15 cellular contexts compared by ENCODE assay signal in the genomic region with DNA sequence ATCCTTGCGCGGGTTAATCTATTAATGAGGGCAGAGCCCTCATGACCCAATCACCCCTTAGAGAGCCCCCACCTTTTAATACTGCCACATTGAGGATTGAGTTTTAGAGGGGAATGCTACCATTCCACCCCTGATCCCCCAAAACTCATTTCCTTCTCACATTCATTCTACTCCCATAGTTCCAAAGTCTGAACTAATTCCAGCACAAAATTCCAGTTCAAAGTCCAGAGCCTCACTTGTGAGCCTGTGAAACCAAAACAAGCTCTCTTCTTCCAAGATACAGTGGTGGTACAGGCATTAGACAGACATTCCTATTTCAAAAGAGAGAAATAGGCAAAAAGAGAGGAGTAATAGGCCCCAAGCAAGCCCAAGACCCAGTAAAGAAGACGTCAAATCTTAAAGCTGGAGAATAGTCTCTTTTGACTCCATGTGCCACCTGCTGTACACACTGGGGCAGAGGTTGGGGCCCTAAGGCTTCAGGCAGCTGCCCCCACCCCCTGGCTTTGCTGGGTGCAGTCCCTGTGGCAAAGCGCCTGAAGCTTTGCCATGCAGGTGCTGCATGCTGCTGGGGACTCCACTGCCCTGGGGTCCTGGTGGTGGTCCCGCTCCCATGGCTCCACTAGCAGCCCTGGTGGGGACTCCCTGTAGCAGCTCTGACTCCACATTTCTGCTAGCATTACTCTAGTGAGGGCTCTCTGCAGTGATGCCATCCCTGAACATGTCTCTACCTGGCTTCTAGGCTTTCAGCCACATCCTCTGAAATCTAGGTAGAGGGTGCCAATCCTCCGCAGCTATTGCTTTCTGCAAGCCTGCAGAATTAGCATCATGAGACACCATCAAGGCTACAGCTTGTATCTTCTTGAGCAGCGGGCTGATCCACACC. TPM values are rescaled to one million over a fixed set of nuclear protein-coding genes. Genes with fewer than 3 reads are reported as not detected.
DNase-seq lines count a peak whose midpoint lies in the region; ATAC-seq and TF ChIP-seq lines count a peak whose summit lies in the region.
"Had no signal": no experiment of that assay in that cellular context is flagged by ENCODE, and none has a peak within 500 bp of the region (broad histone marks: within the 10 kb centered on the region; RNA-seq: fewer than 3 reads in every experiment).

No MANE protein-coding gene starts in this region.

- no peaks in the 10 kb centered on the region for H3K79me2 ChIP-seq in PC-3 (ENCODE audit: low read length)

- H3K36me3 ChIP-seq in PC-3 (ENCODE audit: low read depth, low read length) (no peaks in the 10 kb centered on the region), spleen (no peaks in the 10 kb centered on the region)
- H3K36me3 ChIP-seq: esophagus squamous epithelium had no signal

- no peak overlapping the region for H3K9ac ChIP-seq in PC-3 (ENCODE audit: low read length)

- TF ChIP-seq POLR2A in spleen (IDR thresholded peaks at IDR 0.05): no peak

- H3K27ac ChIP-seq in PC-3 (ENCODE audit: low read length) (no peak overlapping the region), spleen (no peak overlapping the region)
- H3K27ac ChIP-seq: esophagus squamous epithelium had no signal

- no peak overlapping the region for H3K4me3 Mint-ChIP-seq in activated CD4-positive, alpha-beta T cell treated with anti-CD3 and anti-CD28 coated beads, Interleukin-2, amount 10 ng/mL, durations not matched to agents 7 days and 5 days
- no peak overlapping the region for H3K4me3 Mint-ChIP-seq in effector memory CD8-positive, alpha-beta T cell
- H3K4me3 Mint-ChIP-seq: GM23338, immature natural killer cell, nephron progenitor cell had no signal

- DNase-seq in activated CD4-positive, alpha-beta T cell treated with anti-CD3 and anti-CD28 coated beads, Interleukin-2, amount 50 U/mL, for 1 hour: peak; percentile 24
- DNase-seq in activated CD4-positive, alpha-beta T cell treated with anti-CD3 and anti-CD28 coated beads, Interleukin-2, amount 10 ng/mL, durations not matched to agents 7 days and 5 days: no peak
- DNase-seq in PC-3 (no peak), spleen (no peak), NCI-H1694 (lab: John Stamatoyannopoulos, UW) (no peak)
- DNase-seq in effector memory CD8-positive, alpha-beta T cell: no peak
- DNase-seq: ACHN, esophagus squamous epithelium, NCI-H524, nephron progenitor cell, SW 1271 had no signal

- WGBS in spleen, 5 donors: 81 to 90% (median 87%) methylated on average over 5 to 7 of the region's 7 CpGs

- no peaks in the 10 kb centered on the region for H4K20me1 ChIP-seq in PC-3 (ENCODE audit: low read length)

- H3K4me2 ChIP-seq in PC-3 (ENCODE audit: low read length): no peak overlapping the region
- H3K4me2 ChIP-seq: GM23338 had no signal

- intact Hi-C loops in PC-3 (cut with micrococcal nuclease): no loop called here
- intact Hi-C loops in spleen (cut with DNase I; ENCODE audit: low total_unique reads): no loop called here

- H2AFZ ChIP-seq in PC-3 (ENCODE audit: low read length): no peak overlapping the region
- H2AFZ ChIP-seq: GM23338 had no signal

- no TSS peak for BruUV-seq in PC-3 (replicated peaks; lab: Mats Ljungman, UMichigan)

- H3K4me3 ChIP-seq in PC-3 (ENCODE audit: low read length) (no peak overlapping the region), spleen (no peak overlapping the region)
- H3K4me3 ChIP-seq: esophagus squamous epithelium, GM23338 had no signal

- H3K36me3 Mint-ChIP-seq in activated CD4-positive, alpha-beta T cell treated with anti-CD3 and anti-CD28 coated beads, Interleukin-2, amount 10 ng/mL, durations not matched to agents 7 days and 5 days (ENCODE audit: low read depth): peaks cover 2% of the 10 kb centered on the region
- no peaks in the 10 kb centered on the region for H3K36me3 Mint-ChIP-seq in effector memory CD8-positive, alpha-beta T cell (ENCODE audit: insufficient read depth)

- H3F3A ChIP-seq in PC-3 (ENCODE audit: low read length, unreplicated experiment): no peaks in the 10 kb centered on the region

- peaks cover 12% of the 10 kb centered on the region for H3K4me1 Mint-ChIP-seq in activated CD4-positive, alpha-beta T cell treated with anti-CD3 and anti-CD28 coated beads, Interleukin-2, amount 10 ng/mL, durations not matched to agents 7 days and 5 days
- no peaks in the 10 kb centered on the region for H3K4me1 Mint-ChIP-seq in effector memory CD8-positive, alpha-beta T cell (ENCODE audit: low read depth in 2 of 2)
- H3K4me1 Mint-ChIP-seq: GM23338, nephron progenitor cell had no signal

- no peaks in the 10 kb centered on the region for H3K9me3 Mint-ChIP-seq in activated CD4-positive, alpha-beta T cell treated with anti-CD3 and anti-CD28 coated beads, Interleukin-2, amount 10 ng/mL, durations not matched to agents 7 days and 5 days
- no peaks in the 10 kb centered on the region for H3K9me3 Mint-ChIP-seq in effector memory CD8-positive, alpha-beta T cell
- H3K9me3 Mint-ChIP-seq: GM23338, immature natural killer cell had no signal

- H3K27ac Mint-ChIP-seq in activated CD4-positive, alpha-beta T cell treated with anti-CD3 and anti-CD28 coated beads, Interleukin-2, amount 10 ng/mL, durations not matched to agents 7 days and 5 days: no peak overlapping the region
- no peak overlapping the region for H3K27ac Mint-ChIP-seq in effector memory CD8-positive, alpha-beta T cell
- H3K27ac Mint-ChIP-seq: GM23338, immature natural killer cell, nephron progenitor cell had no signal

- H3K27me3 ChIP-seq in PC-3 (ENCODE audit: low read length) (no peaks in the 10 kb centered on the region), spleen (replicated peaks in 1 of 7) (no peaks in the 10 kb centered on the region)
- H3K27me3 ChIP-seq: esophagus squamous epithelium had no signal

- H3K27me3 Mint-ChIP-seq in activated CD4-positive, alpha-beta T cell treated with anti-CD3 and anti-CD28 coated beads, Interleukin-2, amount 10 ng/mL, durations not matched to agents 7 days and 5 days: peaks cover 4% of the 10 kb centered on the region
- H3K27me3 Mint-ChIP-seq in effector memory CD8-positive, alpha-beta T cell: no peaks in the 10 kb centered on the region

- no peaks in the 10 kb centered on the region for H3K9me2 ChIP-seq in PC-3 (replicated peaks; ENCODE audit: low read length)

- H3K9me3 ChIP-seq in PC-3 (ENCODE audit: low read length) (no peaks in the 10 kb centered on the region), spleen (no peaks in the 10 kb centered on the region)
- H3K9me3 ChIP-seq: esophagus squamous epithelium had no signal

- H3K4me1 ChIP-seq in PC-3 (ENCODE audit: insufficient read depth, low read length): no peaks in the 10 kb centered on the region
- H3K4me1 ChIP-seq in spleen: no peaks in the 10 kb centered on the region

- TF ChIP-seq CTCF in PC-3 (conservative IDR thresholded peaks at IDR 0.05; ENCODE audit: low read depth, low read length) (peak; percentile 3; the same call in 1 of the 2 replicates), spleen (IDR thresholded peaks at IDR 0.05 in 8 of 11, conservative IDR thresholded peaks at IDR 0.05 in 3 of 11) (peak in 7 of 11 experiments; percentile 9 to 54 (median 25))

- no peak for ATAC-seq in PC-3
- ATAC-seq in effector memory CD8-positive, alpha-beta T cell (replicated peaks): peak; percentile 41
- no peak for ATAC-seq in GM19328 (IDR thresholded peaks at IDR 0.05; ENCODE audit: unreplicated experiment)
- no peak for ATAC-seq in HG03196 (IDR thresholded peaks at IDR 0.05; ENCODE audit: unreplicated experiment)

- POLR2A ChIA-PET in activated CD4-positive, alpha-beta T cell treated with anti-CD3 and anti-CD28 coated beads, Interleukin-2, amount 10 ng/mL, durations not matched to agents 7 days and 5 days (lab: Charles Lee): no interaction called here
- POLR2A ChIA-PET in PC-3 (lab: Charles Lee; ENCODE audit: unreplicated experiment): no interaction called here

- CTCF ChIA-PET in activated CD4-positive, alpha-beta T cell treated with anti-CD3 and anti-CD28 coated beads, Interleukin-2, amount 10 ng/mL, durations not matched to agents 7 days and 5 days (lab: Charles Lee): interaction anchor here (0.9 to 2.0 kb wide), 3 partner anchors 9 to 25 kb away, joined by 3 to 5 read pairs (median 3); no protein-coding TSS in a partner anchor
- CTCF ChIA-PET in PC-3 (lab: Charles Lee): no interaction called here

RNA-seq across cellular contexts. Expression of a gene that starts 41.3 kb away (rescaled TPM):
- 1 to 10 TPM; 2.4 to 2.9 TPM for total RNA-seq in activated CD4-positive, alpha-beta T cell treated with anti-CD3 and anti-CD28 coated beads, Interleukin-2, amount 10 ng/mL, durations not matched to agents 7 days and 5 days
- total RNA-seq in PC-3 (2014; rRNA removed): 2.9 and 3.1 TPM in 2 replicates
- 1 to 10 TPM; 4.3 to 7.3 (median 6.0) TPM for total RNA-seq in spleen
- 1 to 10 TPM in 1 of 3 donors, under 1 TPM in 2; 0.91 to 2.0 (median 0.93) TPM for polyA plus RNA-seq in spleen
